ENCODE assay signal across 8 cellular contexts in genomic region chr19:18340990-18341868, GRCh38. TPM values are rescaled to one million over a fixed set of nuclear protein-coding genes. Genes with fewer than 3 reads are reported as not detected.
A peak's percentile ranks its signal among the peaks of the same experiment; 100 is the strongest.
DNase-seq lines count a peak whose midpoint lies in the region; TF ChIP-seq lines count a peak whose summit lies in the region.

No MANE protein-coding gene starts in this region.

- no peaks in the 10 kb centered on the region for H3K27me3 ChIP-seq in mononuclear cell (ENCODE audit: insufficient read depth, low read length)

- TF ChIP-seq POLR2A in GM19099 (IDR thresholded peaks at IDR 0.05; ENCODE audit: extremely low read depth, insufficient read length, low read depth): peak; percentile 27

- CTCF ChIA-PET in activated CD4-positive, alpha-beta memory T cell treated with anti-CD3 and anti-CD28 coated beads for 36 hours (lab: Charles Lee): interaction anchor here (0.6 to 2.0 kb wide), 8 partner anchors 12 to 147 kb away, joined by 3 to 10 read pairs (median 3); a partner anchor contains a TSS

- intact Hi-C loops in activated CD4-positive, alpha-beta memory T cell treated with anti-CD3 and anti-CD28 coated beads for 36 hours (cut with micrococcal nuclease): loop anchor here (2.0 to 5.0 kb wide), 2 partner anchors 34 to 66 kb away; no protein-coding TSS in a partner anchor

- H3K9me3 Mint-ChIP-seq in activated CD4-positive, alpha-beta memory T cell treated with anti-CD3 and anti-CD28 coated beads for 36 hours: no peaks in the 10 kb centered on the region

- in situ Hi-C loops in ACHN (cut with HindIII; ENCODE audit: low pct_ligation_motif_present, low pct_unique_long_range_greater_than_20kb, low sequenced_read_pairs): no loop called here

- H3K27me3 Mint-ChIP-seq in activated CD4-positive, alpha-beta memory T cell treated with anti-CD3 and anti-CD28 coated beads for 36 hours: no peaks in the 10 kb centered on the region

- peak overlapping the region; percentile 87 for H3K27ac Mint-ChIP-seq in activated CD4-positive, alpha-beta memory T cell treated with anti-CD3 and anti-CD28 coated beads for 36 hours

- H3K4me1 Mint-ChIP-seq in activated CD4-positive, alpha-beta memory T cell treated with anti-CD3 and anti-CD28 coated beads for 36 hours (ENCODE audit: low read depth): peaks cover 19% of the 10 kb centered on the region

- POLR2A ChIA-PET in activated CD4-positive, alpha-beta memory T cell treated with anti-CD3 and anti-CD28 coated beads for 36 hours (lab: Charles Lee): interaction anchor here (1.8 to 4.8 kb wide), 2 partner anchors 19 to 62 kb away, joined by 7 to 26 read pairs; partner anchors contain the start of genes JUND and LSM4

- peak overlapping the region; percentile 68 for H3K4me3 ChIP-seq in mononuclear cell (ENCODE audit: low read length)

- H3K9me3 ChIP-seq in mononuclear cell (ENCODE audit: low read depth, low read length): no peaks in the 10 kb centered on the region

- H3K4me1 ChIP-seq in mononuclear cell (ENCODE audit: insufficient read depth, low read length): peaks cover 35% of the 10 kb centered on the region

- peaks cover 3% of the 10 kb centered on the region for H3K36me3 Mint-ChIP-seq in activated CD4-positive, alpha-beta memory T cell treated with anti-CD3 and anti-CD28 coated beads for 36 hours

- peak overlapping the region; percentile 79 for H3K4me3 Mint-ChIP-seq in activated CD4-positive, alpha-beta memory T cell treated with anti-CD3 and anti-CD28 coated beads for 36 hours

- peak; percentile 50 for DNase-seq in ACHN
- peak; percentile 21 for DNase-seq in NCI-H1105 (lab: John Stamatoyannopoulos, UW)
- DNase-seq in activated CD4-positive, alpha-beta memory T cell treated with anti-CD3 and anti-CD28 coated beads for 36 hours: peak; percentile 86
- DNase-seq in effector CD8-positive, alpha-beta T cell (lab: John Stamatoyannopoulos, UW): peak; percentile 50
- DNase-seq in stimulated activated CD8-positive, alpha-beta memory T cell treated with anti-CD3 and anti-CD28 coated beads, Interleukin-4, amount 100 ng/mL, for 4 hours (ENCODE audit: low read depth in 2 of 2, low spot score in 1 of 2): peak; percentile 38 to 56
- DNase-seq in NCI-H2029 treated with DMSO at 0.1 percent for 48 hours (lab: John Stamatoyannopoulos, UW): no peak

RNA-seq across cellular contexts. Expression of gene PGPEP1, which starts 0.8 kb away (rescaled TPM):
- total RNA-seq in activated CD4-positive, alpha-beta memory T cell treated with anti-CD3 and anti-CD28 coated beads for 36 hours: 10 to 100 TPM; 29.0 to 30.8 TPM
- 21.4 TPM for total RNA-seq in mononuclear cell

RNA-seq across cellular contexts. Expression of gene LSM4, which starts 18.4 kb away (rescaled TPM):
- total RNA-seq in activated CD4-positive, alpha-beta memory T cell treated with anti-CD3 and anti-CD28 coated beads for 36 hours: 100 to 1,000 TPM; 356 to 361 TPM
- total RNA-seq in mononuclear cell: 62.4 TPM

RNA-seq across cellular contexts. Expression of gene GDF15, which starts 44.7 kb away (rescaled TPM):
- not detected for total RNA-seq in activated CD4-positive, alpha-beta memory T cell treated with anti-CD3 and anti-CD28 coated beads for 36 hours
- total RNA-seq in mononuclear cell: not detected

RNA-seq across cellular contexts. Expression of gene LRRC25, which starts 56.2 kb away (rescaled TPM):
- not detected for total RNA-seq in activated CD4-positive, alpha-beta memory T cell treated with anti-CD3 and anti-CD28 coated beads for 36 hours
- total RNA-seq in mononuclear cell: 32.7 TPM

RNA-seq across cellular contexts. Expression of gene JUND, which starts 59.8 kb away (rescaled TPM):
- total RNA-seq in activated CD4-positive, alpha-beta memory T cell treated with anti-CD3 and anti-CD28 coated beads for 36 hours: 100 to 1,000 TPM; 232 to 236 TPM
- total RNA-seq in mononuclear cell: 1,318 TPM
